18 cellular contexts compared by ENCODE assay signal in the genomic region with DNA sequence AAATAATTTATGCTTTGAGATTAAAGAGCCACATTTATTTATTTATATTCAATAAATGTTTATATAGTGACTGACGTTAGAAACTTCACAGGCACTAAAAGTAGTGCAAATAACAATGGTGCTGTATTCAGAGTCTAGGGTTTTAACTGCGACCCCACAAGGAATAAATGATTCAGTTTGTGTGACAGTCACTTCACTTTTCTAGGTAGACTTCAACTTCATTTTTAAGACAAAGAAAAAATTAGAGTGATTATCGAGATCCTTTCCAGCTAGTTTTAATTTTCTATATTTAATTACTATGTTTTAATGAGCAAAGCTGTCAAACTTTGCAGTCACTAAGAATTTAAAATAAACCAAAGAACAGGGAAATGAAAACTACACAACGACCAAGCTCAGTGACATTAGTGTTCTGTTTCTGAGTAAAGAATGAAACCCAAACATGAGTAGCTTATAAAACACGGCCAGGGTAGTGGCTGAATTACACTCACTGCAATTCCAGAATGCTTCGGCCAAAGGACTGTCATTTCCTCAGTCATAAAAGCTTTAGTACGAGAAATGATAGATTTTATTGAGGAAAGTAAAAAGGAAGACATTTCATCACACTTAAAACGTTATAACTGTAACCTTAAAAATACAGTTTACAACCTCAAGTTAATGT. TPM values are rescaled to one million over a fixed set of nuclear protein-coding genes. Genes with fewer than 3 reads are reported as not detected.
DNase-seq lines count a peak whose midpoint lies in the region; ATAC-seq, FAIRE-seq and TF ChIP-seq lines count a peak whose summit lies in the region.
"Had no signal": no experiment of that assay in that cellular context is flagged by ENCODE, and none has a peak within 500 bp of the region (broad histone marks: within the 10 kb centered on the region; RNA-seq: fewer than 3 reads in every experiment).

No MANE protein-coding gene starts in this region.

- H3K27ac ChIP-seq in transverse colon: peak overlapping the region; percentile 62 to 78 (median 68)

- H3K4me2 ChIP-seq in Loucy (ENCODE audit: low read depth, low read length, poor library complexity, severe bottlenecking): peak overlapping the region; percentile 52

- no peak for TF ChIP-seq EP300 in transverse colon (IDR thresholded peaks at IDR 0.05; ENCODE audit: low read depth)

- H3K9me2 ChIP-seq in Loucy (replicated peaks; ENCODE audit: low read depth, low read length): no peaks in the 10 kb centered on the region

- H3K9ac ChIP-seq in Loucy (ENCODE audit: low read depth, low read length, poor library complexity, severe bottlenecking): no peak overlapping the region

- no peaks in the 10 kb centered on the region; the same call in 1 of the 2 replicates for H3F3A ChIP-seq in Loucy (ENCODE audit: low read depth)

- peaks cover 25% of the 10 kb centered on the region for H3K79me2 ChIP-seq in Loucy (ENCODE audit: insufficient read depth, low read length)

- WGBS in transverse colon (ENCODE audit: low coverage in 1 of 2), 2 donors: 26 to 28% methylated on average over 8 of the region's 8 CpGs

- H3K4me1 ChIP-seq in Loucy (ENCODE audit: insufficient read depth, low read length, poor library complexity, severe bottlenecking) (peaks cover 8% of the 10 kb centered on the region), transverse colon (peaks cover 6 to 53% (median 17%) of the 10 kb centered on the region in 4 donors)

- no peaks in the 10 kb centered on the region for H3K27me3 ChIP-seq in Loucy (ENCODE audit: insufficient read depth, low read length, poor library complexity, severe bottlenecking)
- H3K27me3 ChIP-seq in transverse colon: no peaks in the 10 kb centered on the region

- no peak overlapping the region for H2AFZ ChIP-seq in Loucy (ENCODE audit: low read length)

- H3K4me3 ChIP-seq in Loucy (ENCODE audit: low read length, poor library complexity, severe bottlenecking): peak overlapping the region; percentile 17
- no peak overlapping the region for H3K4me3 ChIP-seq in transverse colon
- H3K4me3 ChIP-seq: K562 had no signal

- TF ChIP-seq POLR2A in transverse colon (IDR thresholded peaks at IDR 0.05): no peak

- in situ Hi-C loops in transverse colon (cut with MboI; ENCODE audit: low pct_ligation_motif_present in 1 of 4, low pct_unique_long_range_greater_than_20kb in 1 of 4, low sequenced_read_pairs in 3 of 4): no loop called here

- peak; percentile 63 for FAIRE-seq in endometrium (lab: Jason Lieb, UNC)
- FAIRE-seq: GM12891, GM19239, K562 had no signal

- ATAC-seq in HG03432 (IDR thresholded peaks at IDR 0.05; ENCODE audit: unreplicated experiment): no peak
- ATAC-seq: K562 had no signal

- DNase-seq in midbrain (lab: John Stamatoyannopoulos, UW) (peak; percentile 9), transverse colon (peak; percentile 42), COLO668 (lab: John Stamatoyannopoulos, UW; ENCODE audit: unreplicated experiment) (no peak)
- DNase-seq in activated naive CD4-positive, alpha-beta T cell treated with Interleukin-2 at 50 U/mL for 16 hours: no peak
- DNase-seq: AML-193; DMS53; HCEC 1CT; NCI-H1092; NCI-H2107; NCI-H226; NCI-H526 treated with DMSO at 0.1 percent for 48 hours; NK-92 treated with Interleukin-12 subunit alpha and Interleukin-12 subunit beta, amount 100 ng/mL, for 24 hours had no signal

- intact Hi-C loops in transverse colon (cut with DNase I; ENCODE audit: low total_unique reads): no loop called here

- H3K36me3 ChIP-seq in Loucy (ENCODE audit: insufficient read depth, low read length) (peaks cover 9% of the 10 kb centered on the region), transverse colon (peaks cover 0 to 3% (median 0%) of the 10 kb centered on the region in 4 donors)

- no peak for TF ChIP-seq CTCF in Loucy (conservative IDR thresholded peaks at IDR 0.05; ENCODE audit: low read length)
- TF ChIP-seq CTCF in transverse colon (IDR thresholded peaks at IDR 0.05): no peak

- peaks cover 9% of the 10 kb centered on the region for H4K20me1 ChIP-seq in Loucy (ENCODE audit: insufficient read depth, low read length, poor library complexity, severe bottlenecking)

- H3K9me3 ChIP-seq in Loucy (ENCODE audit: insufficient read depth, low read depth, low read length): no peaks in the 10 kb centered on the region
- no peaks in the 10 kb centered on the region for H3K9me3 ChIP-seq in transverse colon

RNA-seq across cellular contexts. Expression of gene ADGRA3, which starts 38.6 kb away (rescaled TPM):
- 100 to 1,000 TPM in 1 of 4 donors, 10 to 100 TPM in 3; 76.7 to 126 (median 91.1) TPM for total RNA-seq in transverse colon

Comparison
In these comparisons a context has a peak if more than half of its experiments do, and no peak if none do; other contexts are left out.
1. DNase-seq: peak in midbrain (single experiment) and transverse colon (single experiment); none in activated naive CD4-positive, alpha-beta T cell treated with Interleukin-2 at 50 U/mL for 16 hours (single experiment) and COLO668 (single experiment).